In genomic region chr14:21039059-21039422, GRCh38 we compare ENCODE assay signal across 1 cellular context.
TF ChIP-seq lines count a peak whose summit lies in the region.

No MANE protein-coding gene starts in this region.

TF ChIP-seq in WTC11, 78 proteins besides CTCF, POLR2A, EP300 and RAD21 (continued from another document):
- no peak for TF ChIP-seq E2F5 (CRISPR knock-in tag; IDR thresholded peaks at IDR 0.05)
TF ChIP-seq in WTC11: peak in this region for 0.
